Comparison of ENCODE assay signal across 8 cellular contexts in genomic region chr6:44133003-44133931, GRCh38. TPM values are rescaled to one million over a fixed set of nuclear protein-coding genes. Genes with fewer than 3 reads are reported as not detected.
DNase-seq lines count a peak whose midpoint lies in the region; ATAC-seq lines count a peak whose summit lies in the region.

No MANE protein-coding gene starts in this region.

- ATAC-seq in HG03439 (IDR thresholded peaks at IDR 0.05; ENCODE audit: unreplicated experiment), result no peak
- no peak for ATAC-seq in HG02678 (IDR thresholded peaks at IDR 0.05; ENCODE audit: unreplicated experiment)

- H3K9ac ChIP-seq in skeletal muscle satellite cell (ENCODE audit: low read depth, low read length), result peak overlapping the region; percentile 26

- H3K4me2 ChIP-seq in skeletal muscle satellite cell (ENCODE audit: low read length), result peak overlapping the region; percentile 42

- peaks cover 25% of the 10 kb centered on the region for H3K36me3 ChIP-seq in skeletal muscle satellite cell (ENCODE audit: insufficient read depth, low read length)

- H3K4me1 ChIP-seq in skeletal muscle satellite cell (ENCODE audit: control insufficient read depth, insufficient read depth, low read length), result peaks cover 13% of the 10 kb centered on the region

- no peaks in the 10 kb centered on the region for H3K9me3 ChIP-seq in skeletal muscle satellite cell (replicated peaks; ENCODE audit: low read length)

- H3K27me3 ChIP-seq in skeletal muscle satellite cell (ENCODE audit: control insufficient read depth, insufficient read depth, low read length), result no peaks in the 10 kb centered on the region

- DNase-seq in COR-L47 (lab: John Stamatoyannopoulos, UW) (peak; percentile 54), NCI-H1105 treated with DMSO at 0.1 percent for 48 hours (lab: John Stamatoyannopoulos, UW) (peak; percentile 57), astrocyte of the hippocampus (ENCODE audit: low read depth, low spot score) (peak; percentile 81), hippocampal formation (lab: John Stamatoyannopoulos, UW) (peak; percentile 32 to 52), GM19238 (ENCODE audit: insufficient read length, low spot score) (no peak)

- no peak overlapping the region for H3K4me3 ChIP-seq in skeletal muscle satellite cell (ENCODE audit: low read length)

RNA-seq across cellular contexts. Expression of gene TMEM63B, which starts 5.9 kb away (rescaled TPM):
- 17.7 and 25.1 TPM in 2 replicates for total RNA-seq in skeletal muscle satellite cell (2012; rRNA removed)

RNA-seq across cellular contexts. Expression of gene MRPL14, which starts 6.0 kb away (rescaled TPM):
- 50.2 and 58.1 TPM in 2 replicates for total RNA-seq in skeletal muscle satellite cell (2012; rRNA removed)

RNA-seq across cellular contexts. Expression of gene CAPN11, which starts 25.4 kb away (rescaled TPM):
- 0.22 TPM in 1 of 2 replicates, not detected in the other for total RNA-seq in skeletal muscle satellite cell (2012; rRNA removed)
